Comparison of ENCODE assay signal across 1 cellular context in genomic region chr7:105578496-105578895, GRCh38.
TF ChIP-seq lines count a peak whose summit lies in the region.

No MANE protein-coding gene starts in this region.

TF ChIP-seq in K562, 482 proteins besides CTCF, POLR2A, EP300 and RAD21:
- no peak for TF ChIP-seq PHF8 (IDR thresholded peaks at IDR 0.05; ENCODE audit: borderline replicate concordance, low read length)
- no peak for TF ChIP-seq POLR3G (IDR thresholded peaks at IDR 0.05; ENCODE audit: extremely low read depth, insufficient read length, insufficient replicate concordance)
- no peak for TF ChIP-seq NR3C1 (CRISPR knock-in tag; IDR thresholded peaks at IDR 0.05)
- TF ChIP-seq MED1 (CRISPR knock-in tag; IDR thresholded peaks at IDR 0.05; ENCODE audit: borderline replicate concordance), result no peak
- no peak for TF ChIP-seq SNIP1 (IDR thresholded peaks at IDR 0.05; ENCODE audit: low read depth)
- no peak for TF ChIP-seq ZNF143 (CRISPR knock-in tag; IDR thresholded peaks at IDR 0.05)
- no peak for TF ChIP-seq EP400 (IDR thresholded peaks at IDR 0.05)
- no peak for TF ChIP-seq AFF4 (CRISPR knock-in tag; IDR thresholded peaks at IDR 0.05)
- TF ChIP-seq SAFB2 (IDR thresholded peaks at IDR 0.05; ENCODE audit: borderline replicate concordance, low read depth, low read length, severe bottlenecking), result no peak
- no peak for TF ChIP-seq ZBTB5 (IDR thresholded peaks at IDR 0.05)
- TF ChIP-seq IRF2 (CRISPR knock-in tag; IDR thresholded peaks at IDR 0.05), result no peak
- no peak for TF ChIP-seq ZFPM2 (CRISPR knock-in tag; IDR thresholded peaks at IDR 0.05)
- no peak for TF ChIP-seq NR1H2 (CRISPR knock-in tag; IDR thresholded peaks at IDR 0.05)
- TF ChIP-seq RFX1 (IDR thresholded peaks at IDR 0.05), result no peak
- TF ChIP-seq CHCHD3 (CRISPR knock-in tag; IDR thresholded peaks at IDR 0.05), result no peak
- no peak for TF ChIP-seq ILK (tag; IDR thresholded peaks at IDR 0.05; ENCODE audit: borderline replicate concordance, low read depth)
